In genomic region chr13:46615888-46616531, GRCh38 we compare ENCODE assay signal across 11 cellular contexts.
DNase-seq lines count a peak whose midpoint lies in the region; ATAC-seq and TF ChIP-seq lines count a peak whose summit lies in the region.
"Had no signal": no experiment of that assay in that cellular context is flagged by ENCODE, and none has a peak within 500 bp of the region (broad histone marks: within the 10 kb centered on the region; RNA-seq: fewer than 3 reads in every experiment).

No MANE protein-coding gene starts in this region.

- peaks cover 1% of the 10 kb centered on the region for H3K36me3 Mint-ChIP-seq in activated B cell treated with CpG ODN at 0.5 μM for 24 hours (ENCODE audit: low read depth)
- no peaks in the 10 kb centered on the region for H3K36me3 Mint-ChIP-seq in activated CD4-positive, alpha-beta memory T cell treated with anti-CD3 and anti-CD28 coated beads for 36 hours

- CTCF ChIA-PET in activated B cell treated with CpG ODN at 0.5 μM for 24 hours (lab: Charles Lee): no interaction called here
- CTCF ChIA-PET in activated CD4-positive, alpha-beta memory T cell treated with anti-CD3 and anti-CD28 coated beads for 36 hours (lab: Charles Lee): interaction anchor here (2.1 kb wide), 1 partner anchor 64 kb away, joined by 5 read pairs; no protein-coding TSS in a partner anchor

- POLR2A ChIA-PET in activated B cell treated with CpG ODN at 0.5 μM for 24 hours (lab: Charles Lee): interaction anchor here (0.5 kb wide), 1 partner anchor 33 kb away, joined by 4 read pairs; no protein-coding TSS in a partner anchor
- POLR2A ChIA-PET in activated CD4-positive, alpha-beta memory T cell treated with anti-CD3 and anti-CD28 coated beads for 36 hours (lab: Charles Lee): no interaction called here

- intact Hi-C loops in activated B cell treated with CpG ODN at 0.5 μM for 24 hours (cut with micrococcal nuclease) (loop anchor here (1.0 to 2.0 kb wide), 2 partner anchors 8 to 13 kb away; no protein-coding TSS in a partner anchor), left ventricle myocardium superior (cut with micrococcal nuclease) (no loop called here)
- intact Hi-C loops in activated CD4-positive, alpha-beta memory T cell treated with anti-CD3 and anti-CD28 coated beads for 36 hours (cut with micrococcal nuclease): no loop called here

- no peak for TF ChIP-seq CTCF in activated B cell treated with CpG ODN at 0.5 μM for 24 hours (IDR thresholded peaks at IDR 0.05)

- DNase-seq in COLO829 (ENCODE audit: low spot score) (peak; percentile 66), activated B cell treated with CpG ODN at 0.5 μM for 24 hours (no peak), left ventricle myocardium superior (no peak), skeletal muscle cell (ENCODE audit: low read depth) (no peak), NCI-H2171 treated with DMSO at 0.1 percent for 48 hours (lab: John Stamatoyannopoulos, UW) (no peak)
- DNase-seq in activated CD4-positive, alpha-beta T cell treated with anti-CD3 and anti-CD28 coated beads, Interleukin-2, amount 50 U/mL, for 1 hour: no peak
- DNase-seq in activated CD4-positive, alpha-beta memory T cell treated with anti-CD3 and anti-CD28 coated beads for 36 hours: no peak
- DNase-seq: amniotic stem cell, retina had no signal

- ATAC-seq in activated B cell treated with CpG ODN at 0.5 μM for 24 hours (ENCODE audit: low read depth): no peak
- ATAC-seq in left ventricle myocardium superior: peak; percentile 65
- ATAC-seq in GM21515 (IDR thresholded peaks at IDR 0.05; ENCODE audit: unreplicated experiment): no peak

- no peaks in the 10 kb centered on the region for H3K9me3 Mint-ChIP-seq in activated B cell treated with CpG ODN at 0.5 μM for 24 hours
- H3K9me3 Mint-ChIP-seq in activated CD4-positive, alpha-beta memory T cell treated with anti-CD3 and anti-CD28 coated beads for 36 hours: no peaks in the 10 kb centered on the region
- H3K9me3 Mint-ChIP-seq: stimulated activated naive CD8-positive, alpha-beta T cell treated with anti-CD3 and anti-CD28 coated beads, Interleukin-15, Interleukin-2, amounts not matched to agents 100 ng/mL and 50 ng/mL, for 24 hours had no signal

- H3K27ac Mint-ChIP-seq in activated B cell treated with CpG ODN at 0.5 μM for 24 hours: peak overlapping the region; percentile 47
- H3K27ac Mint-ChIP-seq in activated CD4-positive, alpha-beta memory T cell treated with anti-CD3 and anti-CD28 coated beads for 36 hours: no peak overlapping the region
- H3K27ac Mint-ChIP-seq: stimulated activated naive CD8-positive, alpha-beta T cell treated with anti-CD3 and anti-CD28 coated beads, Interleukin-15, Interleukin-2, amounts not matched to agents 100 ng/mL and 50 ng/mL, for 24 hours had no signal

- no peaks in the 10 kb centered on the region for H3K27me3 Mint-ChIP-seq in activated B cell treated with CpG ODN at 0.5 μM for 24 hours
- no peaks in the 10 kb centered on the region for H3K27me3 Mint-ChIP-seq in activated CD4-positive, alpha-beta memory T cell treated with anti-CD3 and anti-CD28 coated beads for 36 hours
- H3K27me3 Mint-ChIP-seq: stimulated activated naive CD8-positive, alpha-beta T cell treated with anti-CD3 and anti-CD28 coated beads, Interleukin-15, Interleukin-2, amounts not matched to agents 100 ng/mL and 50 ng/mL, for 24 hours had no signal

- peak overlapping the region; percentile 13 for H3K4me3 Mint-ChIP-seq in activated B cell treated with CpG ODN at 0.5 μM for 24 hours
- no peak overlapping the region for H3K4me3 Mint-ChIP-seq in activated CD4-positive, alpha-beta memory T cell treated with anti-CD3 and anti-CD28 coated beads for 36 hours
- H3K4me3 Mint-ChIP-seq: stimulated activated naive CD8-positive, alpha-beta T cell treated with anti-CD3 and anti-CD28 coated beads, Interleukin-15, Interleukin-2, amounts not matched to agents 100 ng/mL and 50 ng/mL, for 24 hours had no signal

- H3K4me1 Mint-ChIP-seq in activated B cell treated with CpG ODN at 0.5 μM for 24 hours: peaks cover 89% of the 10 kb centered on the region
- H3K4me1 Mint-ChIP-seq in activated CD4-positive, alpha-beta memory T cell treated with anti-CD3 and anti-CD28 coated beads for 36 hours (ENCODE audit: low read depth): peaks cover 38% of the 10 kb centered on the region

- peak overlapping the region; percentile 2 for H3K4me3 ChIP-seq in skeletal muscle cell (ENCODE audit: low read depth, low read length)
